Comparison of ENCODE assay signal across 31 cellular contexts in the genomic region with DNA sequence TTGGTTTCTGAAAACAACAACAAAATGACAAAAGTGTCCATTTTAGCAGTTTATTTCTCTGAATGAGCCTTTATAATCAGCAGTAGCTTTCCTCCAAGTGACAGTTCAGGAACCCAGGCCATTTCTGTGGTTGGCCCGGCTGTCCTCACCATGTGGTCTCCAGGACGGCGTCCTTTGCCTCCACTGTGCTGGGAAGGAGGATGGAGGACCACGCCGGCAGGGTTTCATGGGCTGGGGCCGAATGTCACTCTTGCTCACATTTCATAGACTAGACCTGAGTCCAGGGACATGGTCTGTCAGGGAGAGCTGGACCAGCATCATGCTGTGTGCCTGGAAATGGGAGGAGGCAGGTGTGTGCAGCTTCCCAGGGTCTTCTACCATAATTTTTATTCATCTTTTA. TPM values are rescaled to one million over a fixed set of nuclear protein-coding genes. Genes with fewer than 3 reads are reported as not detected.
"Had no signal": no experiment of that assay in that cellular context is flagged by ENCODE, and none has a peak within 500 bp of the region (broad histone marks: within the 10 kb centered on the region; RNA-seq: fewer than 3 reads in every experiment).

No MANE protein-coding gene starts in this region.

- DNase-seq: heart right ventricle; islet precursor cell; kidney glomerular epithelial cell; left cardiac atrium; left lung; lower lobe of right lung; mammary epithelial cell; mesendoderm; midbrain; mucosa of descending colon; naive thymus-derived CD4-positive, alpha-beta T cell; nucleus accumbens; pancreas; posterior cingulate gyrus; retina; right cardiac atrium; stimulated activated CD4-positive, alpha-beta T cell treated with anti-CD3 and anti-CD28 coated beads, Interleukin-12 subunit alpha, Interleukin-12 subunit beta, amount 100 ng/mL, for 4 hours; stimulated activated CD4-positive, alpha-beta T cell treated with anti-CD3 and anti-CD28 coated beads, Interleukin-15, amount 100 ng/mL, for 24 hours; stimulated activated CD4-positive, alpha-beta T cell treated with anti-CD3 and anti-CD28 coated beads, Interleukin-2, amount 100 ng/mL, for 24 hours; stimulated activated CD4-positive, alpha-beta T cell treated with anti-CD3 and anti-CD28 coated beads, Interleukin-4, amount 100 ng/mL, for 1 hour; stimulated activated naive CD4-positive, alpha-beta T cell; uterus had no signal

- H3K9me3 Mint-ChIP-seq: natural killer cell treated with Interleukin-12 subunit alpha and Interleukin-12 subunit beta and Interleukin-15 and Interleukin-18, amount 100 ng/mL, for 72 hours; stimulated activated naive CD8-positive, alpha-beta T cell treated with anti-CD3 and anti-CD28 coated beads, Interleukin-15, Interleukin-2, amounts not matched to agents 100 ng/mL and 50 ng/mL, for 24 hours; type B pancreatic cell had no signal

- H3K9me3 ChIP-seq: heart right ventricle, left lung, lower lobe of right lung, mucosa of descending colon, pancreas, prostate gland, suprapubic skin, tibial nerve, uterus had no signal

- H3K27ac ChIP-seq: heart right ventricle, hepatocyte, left lung, lower lobe of right lung, pancreas, prostate gland, skin epidermis, suprapubic skin, tibial nerve, uterus had no signal

- H2AFZ ChIP-seq: hepatocyte had no signal

- H3K4me1 ChIP-seq: heart right ventricle, left lung, lower lobe of right lung, prostate gland, tibial nerve, uterus had no signal

- H3K27me3 ChIP-seq: hepatocyte, pancreas, suprapubic skin, tibial nerve, uterus had no signal

- H3K4me2 ChIP-seq: hepatocyte had no signal

- H3K4me3 Mint-ChIP-seq: naive thymus-derived CD4-positive, alpha-beta T cell; natural killer cell treated with Interleukin-12 subunit alpha and Interleukin-12 subunit beta and Interleukin-15 and Interleukin-18, amount 100 ng/mL, for 72 hours; stimulated activated naive CD8-positive, alpha-beta T cell treated with anti-CD3 and anti-CD28 coated beads, Interleukin-15, Interleukin-2, amounts not matched to agents 100 ng/mL and 50 ng/mL, for 24 hours; type B pancreatic cell had no signal

- H3K36me3 Mint-ChIP-seq: naive thymus-derived CD4-positive, alpha-beta T cell; natural killer cell treated with Interleukin-12 subunit alpha and Interleukin-12 subunit beta and Interleukin-15 and Interleukin-18, amount 100 ng/mL, for 72 hours; type B pancreatic cell had no signal

- FAIRE-seq: pancreas had no signal

- H3K27ac Mint-ChIP-seq: natural killer cell treated with Interleukin-12 subunit alpha and Interleukin-12 subunit beta and Interleukin-15 and Interleukin-18, amount 100 ng/mL, for 72 hours; stimulated activated naive CD8-positive, alpha-beta T cell treated with anti-CD3 and anti-CD28 coated beads, Interleukin-15, Interleukin-2, amounts not matched to agents 100 ng/mL and 50 ng/mL, for 24 hours; type B pancreatic cell had no signal

- H3K79me2 ChIP-seq: hepatocyte had no signal

- ATAC-seq: heart right ventricle; left cardiac atrium; left lung; lower lobe of right lung; mucosa of descending colon; naive thymus-derived CD4-positive, alpha-beta T cell; natural killer cell treated with Interleukin-12 subunit alpha and Interleukin-12 subunit beta and Interleukin-15 and Interleukin-18, amount 100 ng/mL, for 72 hours; pancreas; right cardiac atrium; sciatic nerve had no signal

- H3K4me1 Mint-ChIP-seq: naive thymus-derived CD4-positive, alpha-beta T cell had no signal

- H3K36me3 ChIP-seq: heart right ventricle, left lung, lower lobe of right lung, pancreas, prostate gland, suprapubic skin, tibial nerve, uterus had no signal

- H3K4me3 ChIP-seq: heart right ventricle, hepatocyte, left lung, lower lobe of right lung, mucosa of descending colon, pancreas, prostate gland, skin epidermis, suprapubic skin, tibial nerve, uterus had no signal

RNA-seq across cellular contexts. Expression of a gene that starts 50.9 kb away (rescaled TPM):
- total RNA-seq: natural killer cell treated with Interleukin-12 subunit alpha and Interleukin-12 subunit beta and Interleukin-15 and Interleukin-18, amount 100 ng/mL, for 72 hours had no signal
